Comparison of ENCODE assay signal across 16 cellular contexts in the genomic region with DNA sequence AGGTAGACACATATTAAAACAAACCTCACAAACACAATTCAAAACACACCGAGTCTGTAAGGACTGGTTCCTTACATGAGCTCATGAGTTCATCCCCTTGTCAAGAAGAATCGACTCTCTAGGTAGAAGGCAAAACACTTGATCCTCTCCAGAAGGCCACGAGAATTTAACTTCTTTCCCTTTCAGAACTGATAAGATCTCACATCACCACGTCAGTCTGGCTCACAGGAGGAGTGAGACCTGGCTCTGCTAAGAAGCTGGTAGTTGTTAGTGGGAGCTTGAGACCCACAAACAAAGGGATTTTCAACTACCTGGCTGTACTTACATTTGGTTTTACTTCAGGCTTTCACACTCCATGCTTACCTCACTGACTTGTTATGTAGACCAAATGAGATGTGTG.
"Had no signal": no experiment of that assay in that cellular context is flagged by ENCODE, and none has a peak within 500 bp of the region (broad histone marks: within the 10 kb centered on the region; RNA-seq: fewer than 3 reads in every experiment).

No MANE protein-coding gene starts in this region.

- H3K27ac ChIP-seq: adrenal gland, neural progenitor cell, SJSA1, tibial artery had no signal

- H3K27me3 ChIP-seq: adrenal gland, neural progenitor cell, SJSA1, tibial artery had no signal

- DNase-seq: activated CD4-positive, alpha-beta T cell treated with anti-CD3 and anti-CD28 coated beads, Interleukin-2, amount 10 ng/mL, durations not matched to agents 7 days and 5 days; activated naive CD4-positive, alpha-beta T cell treated with anti-CD3 and anti-CD28 coated beads, Interleukin-2, amount 10 ng/mL, durations not matched to agents 7 days and 5 days; adrenal gland; effector memory CD4-positive, alpha-beta T cell; erythroblast; mesenchymal stem cell; posterior cingulate gyrus; right cardiac atrium; small intestine; tibial artery had no signal

- H3K27me3 Mint-ChIP-seq: activated CD4-positive, alpha-beta T cell treated with anti-CD3 and anti-CD28 coated beads, Interleukin-2, amount 10 ng/mL, durations not matched to agents 7 days and 5 days; activated naive CD4-positive, alpha-beta T cell treated with anti-CD3 and anti-CD28 coated beads, Interleukin-2, amount 10 ng/mL, durations not matched to agents 7 days and 5 days had no signal

- H2AFZ ChIP-seq: neural progenitor cell had no signal

- H3K9me3 Mint-ChIP-seq: activated CD4-positive, alpha-beta T cell treated with anti-CD3 and anti-CD28 coated beads, Interleukin-2, amount 10 ng/mL, durations not matched to agents 7 days and 5 days; activated naive CD4-positive, alpha-beta T cell treated with anti-CD3 and anti-CD28 coated beads, Interleukin-2, amount 10 ng/mL, durations not matched to agents 7 days and 5 days; activated T-helper 2 cell treated with anti-CD3 and anti-CD28 coated beads, Interferon-gamma antibody, Interleukin-2, Interleukin-4, amounts not matched to agents 10 μg/mL and 5 μg/mL and 100 μg/mL, durations not matched to agents 14 hours and 24 hours and 36 hours; brain; WTC11 had no signal

- ATAC-seq: left lobe of liver, right cardiac atrium had no signal

- H3K36me3 Mint-ChIP-seq: activated naive CD4-positive, alpha-beta T cell treated with anti-CD3 and anti-CD28 coated beads, Interleukin-2, amount 10 ng/mL, durations not matched to agents 7 days and 5 days; brain; neural progenitor cell; WTC11 had no signal

- H3K9ac ChIP-seq: neural progenitor cell had no signal

- H3K27ac Mint-ChIP-seq: activated CD4-positive, alpha-beta T cell treated with anti-CD3 and anti-CD28 coated beads, Interleukin-2, amount 10 ng/mL, durations not matched to agents 7 days and 5 days; activated naive CD4-positive, alpha-beta T cell treated with anti-CD3 and anti-CD28 coated beads, Interleukin-2, amount 10 ng/mL, durations not matched to agents 7 days and 5 days; activated T-helper 2 cell treated with anti-CD3 and anti-CD28 coated beads, Interferon-gamma antibody, Interleukin-2, Interleukin-4, amounts not matched to agents 10 μg/mL and 5 μg/mL and 100 μg/mL, durations not matched to agents 14 hours and 24 hours and 36 hours; neural progenitor cell; WTC11 had no signal

- H3K4me3 ChIP-seq: adrenal gland, neural progenitor cell, SJSA1, tibial artery had no signal

- H3K4me1 Mint-ChIP-seq: activated CD4-positive, alpha-beta T cell treated with anti-CD3 and anti-CD28 coated beads, Interleukin-2, amount 10 ng/mL, durations not matched to agents 7 days and 5 days; activated naive CD4-positive, alpha-beta T cell treated with anti-CD3 and anti-CD28 coated beads, Interleukin-2, amount 10 ng/mL, durations not matched to agents 7 days and 5 days had no signal

- H3K36me3 ChIP-seq: adrenal gland, neural progenitor cell, SJSA1, tibial artery had no signal

- H3K4me1 ChIP-seq: adrenal gland, SJSA1, tibial artery had no signal

- H3K9me3 ChIP-seq: adrenal gland, SJSA1, tibial artery had no signal

- H3K4me3 Mint-ChIP-seq: activated CD4-positive, alpha-beta T cell treated with anti-CD3 and anti-CD28 coated beads, Interleukin-2, amount 10 ng/mL, durations not matched to agents 7 days and 5 days; activated naive CD4-positive, alpha-beta T cell treated with anti-CD3 and anti-CD28 coated beads, Interleukin-2, amount 10 ng/mL, durations not matched to agents 7 days and 5 days; brain; neural progenitor cell; WTC11 had no signal
